Comparison of ENCODE assay signal across 8 cellular contexts in genomic region chr1:147389532-147390184, GRCh38.
DNase-seq lines count a peak whose midpoint lies in the region; ATAC-seq and TF ChIP-seq lines count a peak whose summit lies in the region.

No MANE protein-coding gene starts in this region.

- H3K36me3 ChIP-seq in SU-DHL-6 (ENCODE audit: low read length) (no peaks in the 10 kb centered on the region), neural cell (ENCODE audit: insufficient read depth, low read length) (no peaks in the 10 kb centered on the region)

- H3K27me3 ChIP-seq in SU-DHL-6 (ENCODE audit: low read length) (no peaks in the 10 kb centered on the region), neural cell (ENCODE audit: insufficient read depth, low read depth, low read length) (no peaks in the 10 kb centered on the region)

- no peak overlapping the region for H3K4me3 ChIP-seq in AG09309 (ENCODE audit: control insufficient read depth, low read depth, low read length)
- no peak overlapping the region for H3K4me3 ChIP-seq in SU-DHL-6 (ENCODE audit: insufficient read depth, low read length, poor library complexity, severe bottlenecking)
- H3K4me3 ChIP-seq in neural cell (ENCODE audit: low read length), result no peak overlapping the region

- TF ChIP-seq CTCF in AG09309 (IDR thresholded peaks at IDR 0.05; ENCODE audit: control insufficient read depth, insufficient read depth, low read depth, low read length, missing control alignments) (peak; percentile 76), GM12873 (IDR thresholded peaks at IDR 0.05; ENCODE audit: insufficient read depth, low read depth, low read length, missing control alignments) (peak; percentile 80), SU-DHL-6 (IDR thresholded peaks at IDR 0.05; ENCODE audit: insufficient read depth, low read length, poor library complexity, severe bottlenecking) (peak; percentile 44), neural cell (IDR thresholded peaks at IDR 0.05; ENCODE audit: poor library complexity, severe bottlenecking) (peak; percentile 79)

- H3K4me2 ChIP-seq in SU-DHL-6 (ENCODE audit: low read depth, low read length, poor library complexity, severe bottlenecking), result no peak overlapping the region
- no peak overlapping the region for H3K4me2 ChIP-seq in neural cell (ENCODE audit: low read length)

- H2AFZ ChIP-seq in SU-DHL-6 (ENCODE audit: low read depth, low read length, severe bottlenecking) (no peak overlapping the region), neural cell (ENCODE audit: low read depth, low read length) (no peak overlapping the region)

- no peaks in the 10 kb centered on the region for H4K20me1 ChIP-seq in SU-DHL-6 (ENCODE audit: low read depth, low read length)
- no peaks in the 10 kb centered on the region for H4K20me1 ChIP-seq in neural cell (ENCODE audit: insufficient read depth)

- H3K27ac ChIP-seq in SU-DHL-6 (ENCODE audit: low read depth, low read length), result no peak overlapping the region
- no peak overlapping the region for H3K27ac ChIP-seq in neural cell (ENCODE audit: low read length)

- H3F3A ChIP-seq in SU-DHL-6 (ENCODE audit: insufficient read depth) (no peaks in the 10 kb centered on the region), neural cell (ENCODE audit: insufficient read depth, low read length, poor library complexity, severe bottlenecking) (no peaks in the 10 kb centered on the region)

- peak; percentile 74 for TF ChIP-seq RAD21 in neural cell (conservative IDR thresholded peaks at IDR 0.05)

- H3K79me2 ChIP-seq in SU-DHL-6 (ENCODE audit: insufficient read depth, low read length) (no peaks in the 10 kb centered on the region), neural cell (replicated peaks; ENCODE audit: insufficient read depth, low read length) (no peaks in the 10 kb centered on the region)

- H3K9me3 ChIP-seq in SU-DHL-6 (ENCODE audit: insufficient read depth, low read length), result no peaks in the 10 kb centered on the region
- H3K9me3 ChIP-seq in neural cell (ENCODE audit: low read length), result no peaks in the 10 kb centered on the region

- DNase-seq in AG09309 (ENCODE audit: low read depth) (peak; percentile 18), NAMALWA (ENCODE audit: low spot score) (peak; percentile 73), fibroblast of peridontal ligament (ENCODE audit: extremely low read depth) (peak; percentile 71)
- no peak for DNase-seq in stimulated activated CD4-positive, alpha-beta T cell treated with anti-CD3 and anti-CD28 coated beads, Interleukin-4, amount 100 ng/mL, for 24 hours

- H3K9ac ChIP-seq in SU-DHL-6 (ENCODE audit: low read length), result no peak overlapping the region
- no peak overlapping the region for H3K9ac ChIP-seq in neural cell (ENCODE audit: low read length)

- H3K9me2 ChIP-seq in SU-DHL-6 (replicated peaks; ENCODE audit: insufficient read depth, low read length) (no peaks in the 10 kb centered on the region), neural cell (ENCODE audit: insufficient read depth, low read length) (no peaks in the 10 kb centered on the region)

- no peak for TF ChIP-seq EP300 in neural cell (conservative IDR thresholded peaks at IDR 0.05; ENCODE audit: poor library complexity, severe bottlenecking)

- ATAC-seq in HG03439 (IDR thresholded peaks at IDR 0.05; ENCODE audit: unreplicated experiment), result no peak

TF ChIP-seq in neural cell, 6 proteins besides CTCF, POLR2A, EP300 and RAD21:
- TF ChIP-seq SMC3 (conservative IDR thresholded peaks at IDR 0.05; ENCODE audit: poor library complexity) (peak; percentile 81), TAF1 (IDR thresholded peaks at IDR 0.05; ENCODE audit: low read depth) (no peak), POLR2AphosphoS5 (IDR thresholded peaks at IDR 0.05) (no peak), REST (IDR thresholded peaks at IDR 0.05; ENCODE audit: borderline replicate concordance) (no peak), EZH2 (IDR thresholded peaks at IDR 0.05; ENCODE audit: borderline replicate concordance, insufficient read depth, low read length, poor library complexity, severe bottlenecking) (no peak), MXI1 (conservative IDR thresholded peaks at IDR 0.05; ENCODE audit: poor library complexity, severe bottlenecking) (no peak)
